ENCODE assay signal across 1 cellular context in the genomic region with DNA sequence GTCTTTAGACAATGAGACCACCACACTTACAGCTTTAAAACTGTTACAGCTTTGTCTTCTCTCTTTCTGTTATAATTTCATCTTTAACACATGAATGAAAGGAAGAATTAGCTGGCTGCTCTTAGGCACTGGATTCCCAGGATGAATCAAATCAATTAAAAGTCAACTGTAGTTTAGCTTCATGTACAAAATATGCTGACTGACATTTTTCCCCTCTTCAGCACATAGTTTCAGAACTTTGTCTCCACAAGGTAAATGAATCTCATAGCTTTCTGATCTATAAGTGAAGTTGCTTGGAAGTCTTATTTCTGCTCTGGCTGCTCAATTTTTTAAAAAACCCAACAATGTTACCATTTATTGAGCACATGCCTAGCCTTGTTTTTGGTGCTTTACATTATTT.
TF ChIP-seq lines count a peak whose summit lies in the region.

No MANE protein-coding gene starts in this region.

TF ChIP-seq in K562, 482 proteins besides CTCF, POLR2A, EP300 and RAD21 (continued from another document):
- TF ChIP-seq, protein P1, sequence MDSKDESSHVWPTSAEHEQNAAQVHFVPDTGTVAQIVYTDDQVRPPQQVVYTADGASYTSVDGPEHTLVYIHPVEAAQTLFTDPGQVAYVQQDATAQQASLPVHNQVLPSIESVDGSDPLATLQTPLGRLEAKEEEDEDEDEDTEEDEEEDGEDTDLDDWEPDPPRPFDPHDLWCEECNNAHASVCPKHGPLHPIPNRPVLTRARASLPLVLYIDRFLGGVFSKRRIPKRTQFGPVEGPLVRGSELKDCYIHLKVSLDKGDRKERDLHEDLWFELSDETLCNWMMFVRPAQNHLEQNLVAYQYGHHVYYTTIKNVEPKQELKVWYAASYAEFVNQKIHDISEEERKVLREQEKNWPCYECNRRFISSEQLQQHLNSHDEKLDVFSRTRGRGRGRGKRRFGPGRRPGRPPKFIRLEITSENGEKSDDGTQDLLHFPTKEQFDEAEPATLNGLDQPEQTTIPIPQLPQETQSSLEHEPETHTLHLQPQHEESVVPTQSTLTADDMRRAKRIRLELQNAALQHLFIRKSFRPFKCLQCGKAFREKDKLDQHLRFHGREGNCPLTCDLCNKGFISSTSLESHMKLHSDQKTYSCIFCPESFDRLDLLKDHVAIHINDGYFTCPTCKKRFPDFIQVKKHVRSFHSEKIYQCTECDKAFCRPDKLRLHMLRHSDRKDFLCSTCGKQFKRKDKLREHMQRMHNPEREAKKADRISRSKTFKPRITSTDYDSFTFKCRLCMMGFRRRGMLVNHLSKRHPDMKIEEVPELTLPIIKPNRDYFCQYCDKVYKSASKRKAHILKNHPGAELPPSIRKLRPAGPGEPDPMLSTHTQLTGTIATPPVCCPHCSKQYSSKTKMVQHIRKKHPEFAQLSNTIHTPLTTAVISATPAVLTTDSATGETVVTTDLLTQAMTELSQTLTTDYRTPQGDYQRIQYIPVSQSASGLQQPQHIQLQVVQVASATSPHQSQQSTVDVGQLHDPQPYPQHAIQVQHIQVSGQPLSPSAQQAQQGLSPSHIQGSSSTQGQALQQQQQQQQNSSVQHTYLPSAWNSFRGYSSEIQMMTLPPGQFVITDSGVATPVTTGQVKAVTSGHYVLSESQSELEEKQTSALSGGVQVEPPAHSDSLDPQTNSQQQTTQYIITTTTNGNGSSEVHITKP (IDR thresholded peaks at IDR 0.05; ENCODE audit: partially characterized antibody): no peak
- TF ChIP-seq SLC30A9 (CRISPR knock-in tag; IDR thresholded peaks at IDR 0.05): no peak
- TF ChIP-seq MAFF (IDR thresholded peaks at IDR 0.05; ENCODE audit: low read length): 0 out of 2 replicates have a peak, but pooled peaks have one; percentile 4
